11 cellular contexts compared by ENCODE assay signal in the genomic region with DNA sequence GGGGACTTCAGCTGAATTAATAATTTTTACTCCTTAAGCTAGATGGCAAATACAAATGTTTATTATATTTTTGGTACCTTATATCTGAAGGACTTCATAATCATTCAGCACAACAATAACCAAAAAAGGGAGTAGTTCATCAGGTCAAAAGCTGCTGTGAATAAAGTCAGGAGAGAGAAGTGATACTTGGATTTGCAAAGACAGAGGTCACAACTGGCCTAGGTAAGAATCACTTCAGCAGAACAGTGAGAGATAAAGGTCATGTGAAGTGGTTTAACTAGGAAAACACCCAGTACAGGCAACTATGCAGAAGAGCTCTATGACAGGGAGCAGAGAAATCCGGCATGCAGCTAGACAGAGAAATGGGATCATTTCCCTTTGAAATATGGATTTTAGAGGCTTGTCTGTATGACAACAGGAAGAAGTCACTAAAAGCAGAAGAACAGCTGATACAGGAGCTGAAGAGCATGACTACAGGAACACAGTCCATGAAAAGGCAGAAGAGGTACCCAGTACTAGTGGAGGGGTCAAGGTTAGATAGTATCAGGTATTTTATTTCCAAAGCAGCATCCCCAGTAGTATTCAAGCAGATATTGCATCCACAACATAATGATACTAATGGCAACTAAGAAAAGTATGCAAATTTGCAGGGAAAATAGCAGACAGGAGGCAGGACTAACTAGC. TPM values are rescaled to one million over a fixed set of nuclear protein-coding genes. Genes with fewer than 3 reads are reported as not detected.
A peak's percentile ranks its signal among the peaks of the same experiment; 100 is the strongest.
DNase-seq lines count a peak whose midpoint lies in the region; ATAC-seq and TF ChIP-seq lines count a peak whose summit lies in the region.
"Had no signal": no experiment of that assay in that cellular context is flagged by ENCODE, and none has a peak within 500 bp of the region (broad histone marks: within the 10 kb centered on the region; RNA-seq: fewer than 3 reads in every experiment).

No MANE protein-coding gene starts in this region.

- H3K4me1 Mint-ChIP-seq in brain, result peaks cover 13% of the 10 kb centered on the region

- DNase-seq in HUDEP-2 (lab: John Stamatoyannopoulos, UW; ENCODE audit: unreplicated experiment in 76 of 76) (no peak), NOMO-1 treated with DMSO at 0.1 percent for 48 hours (lab: John Stamatoyannopoulos, UW; ENCODE audit: unreplicated experiment) (no peak), ureter (ENCODE audit: low spot score) (no peak)
- DNase-seq in stimulated activated CD4-positive, alpha-beta T cell treated with anti-CD3 and anti-CD28 coated beads, Interleukin-4, amount 100 ng/mL, for 24 hours, result no peak
- DNase-seq: EL; kidney; stimulated activated CD4-positive, alpha-beta T cell treated with anti-CD3 and anti-CD28 coated beads, Interleukin-1b, Interleukin-23, amount 100 ng/mL, for 48 hours had no signal

- H3K36me3 Mint-ChIP-seq in brain, result peaks cover 60% of the 10 kb centered on the region

- TF ChIP-seq CTCF in brain (conservative IDR thresholded peaks at IDR 0.05), result no peak

- ATAC-seq in GM19463 (IDR thresholded peaks at IDR 0.05; ENCODE audit: unreplicated experiment) (peak; percentile 41), HG03135 (IDR thresholded peaks at IDR 0.05; ENCODE audit: unreplicated experiment) (peak; percentile 48)

- no peaks in the 10 kb centered on the region for H3K27me3 Mint-ChIP-seq in brain

- H3K27ac Mint-ChIP-seq in brain, result peak overlapping the region in 3 of 5 experiments; percentile 1 to 7 (median 2)

- peaks cover 44 to 89% (median 76%) of the 10 kb centered on the region in 5 experiments for H3K9me3 Mint-ChIP-seq in brain

- no peak overlapping the region for H3K4me3 Mint-ChIP-seq in brain

- peak overlapping the region; percentile 6; the same call in 1 of the 2 replicates for H3K4me3 ChIP-seq in GM08714 (ENCODE audit: low read length)

RNA-seq across cellular contexts. Expression of gene ZMAT3, which starts 25.7 kb away (rescaled TPM):
- 5.3 TPM for polyA plus RNA-seq in brain (ENCODE audit: insufficient read depth, low read depth, low replicate concordance)
- 16.7 TPM for total RNA-seq in ureter
